In the genomic region with DNA sequence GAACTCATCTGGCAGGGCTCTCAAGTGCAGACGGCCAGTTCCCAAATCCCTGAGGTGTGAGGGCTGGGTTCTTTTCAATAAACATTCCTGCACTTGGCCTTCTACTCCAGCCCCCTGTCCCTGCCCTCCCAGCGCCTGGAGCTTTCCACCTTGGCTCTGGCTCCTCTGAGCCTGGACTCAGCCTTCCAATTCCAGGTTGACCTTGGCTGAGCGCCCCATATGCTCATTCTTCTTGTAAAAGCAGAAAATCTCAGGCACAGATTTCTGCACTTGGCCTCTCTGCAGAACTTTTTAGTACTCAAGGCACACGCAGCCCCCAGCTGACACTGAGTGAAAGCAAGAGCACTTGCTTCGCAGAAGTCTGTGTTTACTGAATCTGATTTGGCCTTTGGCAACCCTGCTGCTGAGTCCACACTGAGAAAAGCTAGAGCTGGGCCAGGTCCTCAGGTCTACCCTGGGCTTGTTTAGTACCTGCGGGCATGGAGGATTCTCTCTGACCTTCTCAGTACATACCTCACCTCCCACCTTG, we compare ENCODE assay signal across 2 cellular contexts.
TF ChIP-seq lines count a peak whose summit lies in the region.

No MANE protein-coding gene starts in this region.

TF ChIP-seq in SK-N-SH, 30 proteins besides CTCF, POLR2A, EP300 and RAD21 (continued from another document):
- TF ChIP-seq RFX5 (IDR thresholded peaks at IDR 0.05; ENCODE audit: low read length), result no peak
- TF ChIP-seq FOXM1 (IDR thresholded peaks at IDR 0.05; ENCODE audit: low read depth), result no peak
- peak; percentile 55 for TF ChIP-seq NFIC (IDR thresholded peaks at IDR 0.05; ENCODE audit: borderline replicate concordance)
- TF ChIP-seq TCF12 (IDR thresholded peaks at IDR 0.05), result peak; percentile 43; the same call in 1 of the 2 replicates

TF ChIP-seq in WTC11, 78 proteins besides CTCF, POLR2A, EP300 and RAD21 (continued from another document):
- TF ChIP-seq, protein P1, sequence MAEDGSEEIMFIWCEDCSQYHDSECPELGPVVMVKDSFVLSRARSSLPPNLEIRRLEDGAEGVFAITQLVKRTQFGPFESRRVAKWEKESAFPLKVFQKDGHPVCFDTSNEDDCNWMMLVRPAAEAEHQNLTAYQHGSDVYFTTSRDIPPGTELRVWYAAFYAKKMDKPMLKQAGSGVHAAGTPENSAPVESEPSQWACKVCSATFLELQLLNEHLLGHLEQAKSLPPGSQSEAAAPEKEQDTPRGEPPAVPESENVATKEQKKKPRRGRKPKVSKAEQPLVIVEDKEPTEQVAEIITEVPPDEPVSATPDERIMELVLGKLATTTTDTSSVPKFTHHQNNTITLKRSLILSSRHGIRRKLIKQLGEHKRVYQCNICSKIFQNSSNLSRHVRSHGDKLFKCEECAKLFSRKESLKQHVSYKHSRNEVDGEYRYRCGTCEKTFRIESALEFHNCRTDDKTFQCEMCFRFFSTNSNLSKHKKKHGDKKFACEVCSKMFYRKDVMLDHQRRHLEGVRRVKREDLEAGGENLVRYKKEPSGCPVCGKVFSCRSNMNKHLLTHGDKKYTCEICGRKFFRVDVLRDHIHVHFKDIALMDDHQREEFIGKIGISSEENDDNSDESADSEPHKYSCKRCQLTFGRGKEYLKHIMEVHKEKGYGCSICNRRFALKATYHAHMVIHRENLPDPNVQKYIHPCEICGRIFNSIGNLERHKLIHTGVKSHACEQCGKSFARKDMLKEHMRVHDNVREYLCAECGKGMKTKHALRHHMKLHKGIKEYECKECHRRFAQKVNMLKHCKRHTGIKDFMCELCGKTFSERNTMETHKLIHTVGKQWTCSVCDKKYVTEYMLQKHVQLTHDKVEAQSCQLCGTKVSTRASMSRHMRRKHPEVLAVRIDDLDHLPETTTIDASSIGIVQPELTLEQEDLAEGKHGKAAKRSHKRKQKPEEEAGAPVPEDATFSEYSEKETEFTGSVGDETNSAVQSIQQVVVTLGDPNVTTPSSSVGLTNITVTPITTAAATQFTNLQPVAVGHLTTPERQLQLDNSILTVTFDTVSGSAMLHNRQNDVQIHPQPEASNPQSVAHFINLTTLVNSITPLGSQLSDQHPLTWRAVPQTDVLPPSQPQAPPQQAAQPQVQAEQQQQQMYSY (CRISPR knock-in tag; IDR thresholded peaks at IDR 0.05), result no peak
- no peak for TF ChIP-seq GTF2I (CRISPR knock-in tag; conservative IDR thresholded peaks at IDR 0.05)
- TF ChIP-seq, protein P2, sequence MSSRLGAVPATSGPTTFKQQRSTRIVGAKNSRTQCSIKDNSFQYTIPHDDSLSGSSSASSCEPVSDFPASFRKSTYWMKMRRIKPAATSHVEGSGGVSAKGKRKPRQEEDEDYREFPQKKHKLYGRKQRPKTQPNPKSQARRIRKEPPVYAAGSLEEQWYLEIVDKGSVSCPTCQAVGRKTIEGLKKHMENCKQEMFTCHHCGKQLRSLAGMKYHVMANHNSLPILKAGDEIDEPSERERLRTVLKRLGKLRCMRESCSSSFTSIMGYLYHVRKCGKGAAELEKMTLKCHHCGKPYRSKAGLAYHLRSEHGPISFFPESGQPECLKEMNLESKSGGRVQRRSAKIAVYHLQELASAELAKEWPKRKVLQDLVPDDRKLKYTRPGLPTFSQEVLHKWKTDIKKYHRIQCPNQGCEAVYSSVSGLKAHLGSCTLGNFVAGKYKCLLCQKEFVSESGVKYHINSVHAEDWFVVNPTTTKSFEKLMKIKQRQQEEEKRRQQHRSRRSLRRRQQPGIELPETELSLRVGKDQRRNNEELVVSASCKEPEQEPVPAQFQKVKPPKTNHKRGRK (CRISPR knock-in tag; IDR thresholded peaks at IDR 0.05; ENCODE audit: borderline replicate concordance), result no peak
- TF ChIP-seq, protein P3, sequence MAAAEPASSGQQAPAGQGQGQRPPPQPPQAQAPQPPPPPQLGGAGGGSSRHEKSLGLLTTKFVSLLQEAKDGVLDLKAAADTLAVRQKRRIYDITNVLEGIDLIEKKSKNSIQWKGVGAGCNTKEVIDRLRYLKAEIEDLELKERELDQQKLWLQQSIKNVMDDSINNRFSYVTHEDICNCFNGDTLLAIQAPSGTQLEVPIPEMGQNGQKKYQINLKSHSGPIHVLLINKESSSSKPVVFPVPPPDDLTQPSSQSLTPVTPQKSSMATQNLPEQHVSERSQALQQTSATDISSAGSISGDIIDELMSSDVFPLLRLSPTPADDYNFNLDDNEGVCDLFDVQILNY (CRISPR knock-in tag; IDR thresholded peaks at IDR 0.05), result no peak
